8 cellular contexts compared by ENCODE assay signal in genomic region chr7:142583424-142583823, GRCh38.
DNase-seq lines count a peak whose midpoint lies in the region; ATAC-seq, FAIRE-seq and TF ChIP-seq lines count a peak whose summit lies in the region.

No MANE protein-coding gene starts in this region.

- no peak overlapping the region for H3K4me3 ChIP-seq in tibial nerve

- no peaks in the 10 kb centered on the region for H3K36me3 Mint-ChIP-seq in T-helper 2 cell treated with Interferon-gamma antibody and Interleukin-4, amounts not matched to agents 5 μg/mL and 100 μg/mL, for 36 hours (ENCODE audit: low read depth)

- no peaks in the 10 kb centered on the region for H3K9me3 Mint-ChIP-seq in T-helper 2 cell treated with Interferon-gamma antibody and Interleukin-4, amounts not matched to agents 5 μg/mL and 100 μg/mL, for 36 hours

- no peak overlapping the region for H3K27ac Mint-ChIP-seq in T-helper 2 cell treated with Interferon-gamma antibody and Interleukin-4, amounts not matched to agents 5 μg/mL and 100 μg/mL, for 36 hours

- H3K4me1 Mint-ChIP-seq in T-helper 2 cell treated with Interferon-gamma antibody and Interleukin-4, amounts not matched to agents 5 μg/mL and 100 μg/mL, for 36 hours (ENCODE audit: low read depth): peaks cover 38% of the 10 kb centered on the region

- TF ChIP-seq CTCF in tibial nerve (IDR thresholded peaks at IDR 0.05): no peak

- no peak for TF ChIP-seq EP300 in tibial nerve (IDR thresholded peaks at IDR 0.05)

- TF ChIP-seq POLR2A in GM12892 (IDR thresholded peaks at IDR 0.05; ENCODE audit: low read depth, low read length) (no peak), tibial nerve (IDR thresholded peaks at IDR 0.05) (no peak)

- peak; percentile 82 for ATAC-seq in HG02973 (IDR thresholded peaks at IDR 0.05; ENCODE audit: unreplicated experiment)

- no peaks in the 10 kb centered on the region for H3K9me3 ChIP-seq in tibial nerve

- H3K36me3 ChIP-seq in tibial nerve: no peaks in the 10 kb centered on the region

- 23 to 39% methylated on average over 2 of the region's 2 CpGs for WGBS in tibial nerve, 2 donors

- peak; percentile 31 for DNase-seq in activated T-cell treated with anti-CD3 and anti-CD28 coated beads for 48 hours (ENCODE audit: low read depth)
- DNase-seq in activated T-cell treated with anti-CD3 and anti-CD28 coated beads for 4 hours: no peak
- DNase-seq in T-helper 2 cell treated with Interferon-gamma antibody and Interleukin-4, amounts not matched to agents 5 μg/mL and 100 μg/mL, for 36 hours (ENCODE audit: low spot score): peak; percentile 44
- DNase-seq in iPS-NIHi7 (ENCODE audit: extremely low spot score): peak; percentile 49
- no peak for DNase-seq in NK-92 treated with Interleukin-12 subunit alpha and Interleukin-12 subunit beta, amount 100 ng/mL, for 24 hours (lab: John Stamatoyannopoulos, UW)
- DNase-seq in GM12892 (ENCODE audit: insufficient read length): no peak
- no peak for DNase-seq in tibial nerve (ENCODE audit: low spot score in 2 of 2)

- no peak for FAIRE-seq in GM12892 (lab: Jason Lieb, UNC)

- H3K27ac ChIP-seq in tibial nerve: no peak overlapping the region

- H3K27me3 ChIP-seq in tibial nerve: no peaks in the 10 kb centered on the region

- peaks cover 0 to 3% (median 0%) of the 10 kb centered on the region in 4 donors for H3K4me1 ChIP-seq in tibial nerve

- no peak overlapping the region for H3K4me3 Mint-ChIP-seq in T-helper 2 cell treated with Interferon-gamma antibody and Interleukin-4, amounts not matched to agents 5 μg/mL and 100 μg/mL, for 36 hours

- H3K27me3 Mint-ChIP-seq in T-helper 2 cell treated with Interferon-gamma antibody and Interleukin-4, amounts not matched to agents 5 μg/mL and 100 μg/mL, for 36 hours (ENCODE audit: low read depth): no peaks in the 10 kb centered on the region

Comparison
In these comparisons a context has a peak if more than half of its experiments do, and no peak if none do; other contexts are left out.
1. DNase-seq: peak in activated T-cell treated with anti-CD3 and anti-CD28 coated beads for 48 hours (single experiment), T-helper 2 cell treated with Interferon-gamma antibody and Interleukin-4, amounts not matched to agents 5 μg/mL and 100 μg/mL, for 36 hours (single experiment) and iPS-NIHi7 (single experiment); none in activated T-cell treated with anti-CD3 and anti-CD28 coated beads for 4 hours (single experiment), NK-92 treated with Interleukin-12 subunit alpha and Interleukin-12 subunit beta, amount 100 ng/mL, for 24 hours (single experiment), GM12892 (single experiment) and tibial nerve (0 of 2).